Comparison of ENCODE assay signal across 11 cellular contexts in the genomic region with DNA sequence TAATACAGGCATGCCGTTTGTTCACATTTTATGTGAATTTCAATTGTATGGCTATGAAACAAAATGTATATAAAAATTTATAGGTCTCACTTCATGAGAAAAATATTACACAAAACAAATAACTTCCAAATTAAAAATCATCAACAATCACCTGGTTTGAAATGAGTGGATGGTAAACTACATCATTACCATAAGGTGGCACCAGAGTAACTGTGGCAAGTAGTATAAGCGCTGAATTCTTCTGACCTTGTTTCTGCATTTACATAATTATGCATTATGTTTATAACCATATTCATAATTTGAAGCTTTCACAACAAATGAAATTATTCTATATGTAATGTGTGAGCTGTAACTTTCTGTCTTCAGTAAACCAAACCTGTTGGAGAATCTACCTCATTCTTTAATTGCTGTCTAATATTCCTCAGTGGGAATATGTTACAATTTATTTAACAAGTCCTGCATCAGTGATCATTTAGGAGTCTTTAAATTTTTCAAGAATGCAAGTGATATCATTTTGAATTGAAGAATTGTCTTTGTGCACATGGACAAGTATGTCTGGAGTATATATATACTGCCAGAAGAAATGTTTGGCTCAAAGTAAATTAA.
DNase-seq lines count a peak whose midpoint lies in the region; ATAC-seq, FAIRE-seq and TF ChIP-seq lines count a peak whose summit lies in the region.
"Had no signal": no experiment of that assay in that cellular context is flagged by ENCODE, and none has a peak within 500 bp of the region (broad histone marks: within the 10 kb centered on the region; RNA-seq: fewer than 3 reads in every experiment).

No MANE protein-coding gene starts in this region.

- H3K4me3 ChIP-seq in GM12865 (ENCODE audit: low read depth, low read length) = no peak overlapping the region
- H3K4me3 ChIP-seq in choroid plexus epithelial cell (ENCODE audit: low read depth, low read length) = no peak overlapping the region

- TF ChIP-seq CTCF in GM12865 (IDR thresholded peaks at IDR 0.05; ENCODE audit: insufficient read depth, low read depth, low read length, missing control alignments) = peak; percentile 26
- TF ChIP-seq CTCF in choroid plexus epithelial cell (conservative IDR thresholded peaks at IDR 0.05; ENCODE audit: low read depth, low read length) = peak; percentile 26

- no peaks in the 10 kb centered on the region for H3K9me3 Mint-ChIP-seq in activated naive CD8-positive, alpha-beta T cell treated with anti-CD3 and anti-CD28 coated beads, Interleukin-2, amount 50 U/mL, for 24 hours

- FAIRE-seq in A204.1 (lab: Jason Lieb, UNC) = peak; percentile 82

- H3K27ac Mint-ChIP-seq in activated naive CD8-positive, alpha-beta T cell treated with anti-CD3 and anti-CD28 coated beads, Interleukin-2, amount 50 U/mL, for 24 hours = no peak overlapping the region

- H3K36me3 Mint-ChIP-seq in activated naive CD8-positive, alpha-beta T cell treated with anti-CD3 and anti-CD28 coated beads, Interleukin-2, amount 50 U/mL, for 24 hours (ENCODE audit: low read depth) = no peaks in the 10 kb centered on the region

- no peak overlapping the region for H3K4me3 Mint-ChIP-seq in activated naive CD8-positive, alpha-beta T cell treated with anti-CD3 and anti-CD28 coated beads, Interleukin-2, amount 50 U/mL, for 24 hours

- DNase-seq in GM12865 (ENCODE audit: low read depth) = no peak
- peak; percentile 14 for DNase-seq in LoVo (ENCODE audit: low spot score)
- DNase-seq in choroid plexus epithelial cell (ENCODE audit: low read depth) = peak; percentile 6
- no peak for DNase-seq in activated naive CD8-positive, alpha-beta T cell treated with anti-CD3 and anti-CD28 coated beads, Interleukin-2, amount 50 U/mL, for 24 hours
- no peak for DNase-seq in stimulated activated CD4-positive, alpha-beta T cell treated with anti-CD3 and anti-CD28 coated beads, Interleukin-4, amount 100 ng/mL, for 1 hour
- DNase-seq in SKM-1 treated with dmso at 0.1 percent for 144 hours (lab: John Stamatoyannopoulos, UW; ENCODE audit: unreplicated experiment) = no peak
- DNase-seq: activated CD4-positive, alpha-beta T cell treated with anti-CD3 and anti-CD28 coated beads, Interleukin-2, amount 50 U/mL, for 4 hours; DMS79; foreskin melanocyte had no signal

- no peaks in the 10 kb centered on the region for H3K4me1 Mint-ChIP-seq in activated naive CD8-positive, alpha-beta T cell treated with anti-CD3 and anti-CD28 coated beads, Interleukin-2, amount 50 U/mL, for 24 hours

- peaks cover 3% of the 10 kb centered on the region for H3K27me3 Mint-ChIP-seq in activated naive CD8-positive, alpha-beta T cell treated with anti-CD3 and anti-CD28 coated beads, Interleukin-2, amount 50 U/mL, for 24 hours

- no peak for ATAC-seq in activated naive CD8-positive, alpha-beta T cell treated with anti-CD3 and anti-CD28 coated beads, Interleukin-2, amount 50 U/mL, for 24 hours
- no peak for ATAC-seq in GM19467 (IDR thresholded peaks at IDR 0.05; ENCODE audit: unreplicated experiment)

Comparison
In these comparisons a context has a peak if more than half of its experiments do, and no peak if none do; other contexts are left out.
1. DNase-seq: peak in LoVo (single experiment) and choroid plexus epithelial cell (single experiment); none in GM12865 (single experiment), activated naive CD8-positive, alpha-beta T cell treated with anti-CD3 and anti-CD28 coated beads, Interleukin-2, amount 50 U/mL, for 24 hours (single experiment), stimulated activated CD4-positive, alpha-beta T cell treated with anti-CD3 and anti-CD28 coated beads, Interleukin-4, amount 100 ng/mL, for 1 hour (single experiment) and SKM-1 treated with dmso at 0.1 percent for 144 hours (single experiment).